1 cellular context compared by ENCODE assay signal in the genomic region with DNA sequence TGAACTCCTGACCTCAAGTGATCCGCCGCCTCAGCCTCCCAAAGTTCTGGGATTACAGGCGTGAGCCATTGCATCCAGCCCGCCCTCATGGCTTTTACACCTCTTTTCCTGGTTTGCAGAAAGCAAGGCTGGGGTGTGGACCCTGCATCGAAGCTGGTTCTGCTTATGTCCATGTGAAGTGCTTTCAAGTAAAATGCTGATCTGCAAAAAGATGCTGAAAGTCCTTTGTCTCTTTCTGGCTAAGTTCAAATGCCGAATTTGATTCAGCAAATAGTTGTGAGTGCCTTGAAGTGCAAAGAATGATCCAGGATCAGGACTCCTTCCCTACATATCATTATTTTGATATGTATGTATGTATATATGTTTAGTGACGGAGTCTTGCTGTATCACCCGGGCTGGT.
TF ChIP-seq lines count a peak whose summit lies in the region.

No MANE protein-coding gene starts in this region.

TF ChIP-seq in WTC11, 78 proteins besides CTCF, POLR2A, EP300 and RAD21 (continued from another document):
- TF ChIP-seq, protein P1, sequence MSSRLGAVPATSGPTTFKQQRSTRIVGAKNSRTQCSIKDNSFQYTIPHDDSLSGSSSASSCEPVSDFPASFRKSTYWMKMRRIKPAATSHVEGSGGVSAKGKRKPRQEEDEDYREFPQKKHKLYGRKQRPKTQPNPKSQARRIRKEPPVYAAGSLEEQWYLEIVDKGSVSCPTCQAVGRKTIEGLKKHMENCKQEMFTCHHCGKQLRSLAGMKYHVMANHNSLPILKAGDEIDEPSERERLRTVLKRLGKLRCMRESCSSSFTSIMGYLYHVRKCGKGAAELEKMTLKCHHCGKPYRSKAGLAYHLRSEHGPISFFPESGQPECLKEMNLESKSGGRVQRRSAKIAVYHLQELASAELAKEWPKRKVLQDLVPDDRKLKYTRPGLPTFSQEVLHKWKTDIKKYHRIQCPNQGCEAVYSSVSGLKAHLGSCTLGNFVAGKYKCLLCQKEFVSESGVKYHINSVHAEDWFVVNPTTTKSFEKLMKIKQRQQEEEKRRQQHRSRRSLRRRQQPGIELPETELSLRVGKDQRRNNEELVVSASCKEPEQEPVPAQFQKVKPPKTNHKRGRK (CRISPR knock-in tag; IDR thresholded peaks at IDR 0.05; ENCODE audit: borderline replicate concordance) = no peak
- TF ChIP-seq, protein P2, sequence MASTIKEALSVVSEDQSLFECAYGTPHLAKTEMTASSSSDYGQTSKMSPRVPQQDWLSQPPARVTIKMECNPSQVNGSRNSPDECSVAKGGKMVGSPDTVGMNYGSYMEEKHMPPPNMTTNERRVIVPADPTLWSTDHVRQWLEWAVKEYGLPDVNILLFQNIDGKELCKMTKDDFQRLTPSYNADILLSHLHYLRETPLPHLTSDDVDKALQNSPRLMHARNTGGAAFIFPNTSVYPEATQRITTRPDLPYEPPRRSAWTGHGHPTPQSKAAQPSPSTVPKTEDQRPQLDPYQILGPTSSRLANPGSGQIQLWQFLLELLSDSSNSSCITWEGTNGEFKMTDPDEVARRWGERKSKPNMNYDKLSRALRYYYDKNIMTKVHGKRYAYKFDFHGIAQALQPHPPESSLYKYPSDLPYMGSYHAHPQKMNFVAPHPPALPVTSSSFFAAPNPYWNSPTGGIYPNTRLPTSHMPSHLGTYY (CRISPR knock-in tag; IDR thresholded peaks at IDR 0.05) = no peak
- TF ChIP-seq, protein P3, sequence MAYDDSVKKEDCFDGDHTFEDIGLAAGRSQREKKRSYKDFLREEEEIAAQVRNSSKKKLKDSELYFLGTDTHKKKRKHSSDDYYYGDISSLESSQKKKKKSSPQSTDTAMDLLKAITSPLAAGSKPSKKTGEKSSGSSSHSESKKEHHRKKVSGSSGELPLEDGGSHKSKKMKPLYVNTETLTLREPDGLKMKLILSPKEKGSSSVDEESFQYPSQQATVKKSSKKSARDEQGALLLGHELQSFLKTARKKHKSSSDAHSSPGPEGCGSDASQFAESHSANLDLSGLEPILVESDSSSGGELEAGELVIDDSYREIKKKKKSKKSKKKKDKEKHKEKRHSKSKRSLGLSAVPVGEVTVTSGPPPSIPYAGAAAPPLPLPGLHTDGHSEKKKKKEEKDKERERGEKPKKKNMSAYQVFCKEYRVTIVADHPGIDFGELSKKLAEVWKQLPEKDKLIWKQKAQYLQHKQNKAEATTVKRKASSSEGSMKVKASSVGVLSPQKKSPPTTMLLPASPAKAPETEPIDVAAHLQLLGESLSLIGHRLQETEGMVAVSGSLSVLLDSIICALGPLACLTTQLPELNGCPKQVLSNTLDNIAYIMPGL (CRISPR knock-in tag; IDR thresholded peaks at IDR 0.05) = no peak
- TF ChIP-seq SMAD3 (CRISPR knock-in tag; IDR thresholded peaks at IDR 0.05; ENCODE audit: borderline replicate concordance) = no peak
- TF ChIP-seq ZNF121 (CRISPR knock-in tag; IDR thresholded peaks at IDR 0.05) = no peak
